8 cellular contexts compared by ENCODE assay signal in the genomic region with DNA sequence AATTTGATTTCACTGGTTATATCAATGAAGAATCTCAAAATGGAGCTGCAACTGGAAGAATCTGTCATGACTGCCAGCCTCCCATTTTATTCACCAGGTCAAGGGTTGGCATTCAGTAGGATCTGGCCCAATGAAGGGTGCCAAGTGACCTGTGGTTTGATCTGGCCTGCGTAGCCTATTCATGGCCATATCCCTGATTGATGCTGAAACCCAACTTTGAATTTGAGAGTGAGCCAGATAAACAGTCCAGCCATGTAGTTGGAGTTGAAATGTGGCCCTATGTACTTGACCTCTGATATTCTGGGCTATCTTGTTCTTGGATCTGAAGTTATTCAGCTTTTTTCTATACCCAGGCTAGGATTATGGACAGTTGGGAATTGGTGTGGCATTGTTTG. TPM values are rescaled to one million over a fixed set of nuclear protein-coding genes. Genes with fewer than 3 reads are reported as not detected.
DNase-seq lines count a peak whose midpoint lies in the region; TF ChIP-seq lines count a peak whose summit lies in the region.

No MANE protein-coding gene starts in this region.

- TF ChIP-seq POLR2A in esophagus squamous epithelium (IDR thresholded peaks at IDR 0.05) (no peak), prostate gland (IDR thresholded peaks at IDR 0.05) (no peak)

- H3K27me3 ChIP-seq in DOHH2 (ENCODE audit: control insufficient read depth, low read length) (no peaks in the 10 kb centered on the region), PC-9 (ENCODE audit: insufficient read depth, low read depth) (no peaks in the 10 kb centered on the region), esophagus squamous epithelium (no peaks in the 10 kb centered on the region), prostate gland (replicated peaks; ENCODE audit: insufficient read depth) (no peaks in the 10 kb centered on the region)

- peaks cover 39% of the 10 kb centered on the region for H3K36me3 ChIP-seq in DOHH2 (ENCODE audit: control insufficient read depth, low read length)
- peaks cover 13% of the 10 kb centered on the region for H3K36me3 ChIP-seq in PC-9 (ENCODE audit: low read depth)
- peaks cover 0 to 8% (median 0%) of the 10 kb centered on the region in 3 donors for H3K36me3 ChIP-seq in esophagus squamous epithelium
- H3K36me3 ChIP-seq in prostate gland, result no peaks in the 10 kb centered on the region

- WGBS in esophagus squamous epithelium, 2 donors, result 25 to 55% methylated on average over 1 of the region's 1 CpG
- WGBS in prostate gland, result 43% methylated on average over 1 of the region's 1 CpG

- H2AFZ ChIP-seq in PC-9, result no peak overlapping the region

- H4K20me1 ChIP-seq in DOHH2 (ENCODE audit: control insufficient read depth, insufficient read depth, low read depth, low read length) (peaks cover 10% of the 10 kb centered on the region; the same call in 1 of the 2 replicates), PC-9 (ENCODE audit: insufficient read depth) (no peaks in the 10 kb centered on the region)

- H3K9me2 ChIP-seq in DOHH2 (replicated peaks; ENCODE audit: control insufficient read depth, low read length), result no peaks in the 10 kb centered on the region
- H3K9me2 ChIP-seq in PC-9 (ENCODE audit: insufficient read depth), result no peaks in the 10 kb centered on the region

- H3K4me2 ChIP-seq in DOHH2 (ENCODE audit: low read length) (peak overlapping the region; percentile 92), PC-9 (peak overlapping the region; percentile 95)

- CTCF ChIA-PET in PC-9 (lab: Charles Lee), result interaction anchor here (0.5 kb wide), 1 partner anchor 113 kb away, joined by 3 read pairs; no protein-coding TSS in a partner anchor

- H3K79me2 ChIP-seq in DOHH2 (ENCODE audit: control insufficient read depth, low read length) (peaks cover 75% of the 10 kb centered on the region), PC-9 (ENCODE audit: low read depth) (peaks cover 80% of the 10 kb centered on the region)

- DNase-seq in PC-9 (no peak), esophagus squamous epithelium (lab: John Stamatoyannopoulos, UW) (no peak), prostate gland (ENCODE audit: low spot score) (no peak), germinal center (ENCODE audit: low spot score) (no peak), NCI-H82 treated with DMSO at 0.1 percent for 48 hours (lab: John Stamatoyannopoulos, UW; ENCODE audit: unreplicated experiment) (no peak), SIG-M5 treated with dmso at 0.1 percent for 504 hours (lab: John Stamatoyannopoulos, UW; ENCODE audit: unreplicated experiment) (no peak)
- no peak for DNase-seq in activated CD4-positive, CD25-positive, alpha-beta regulatory T cell treated with anti-CD3 and anti-CD28 coated beads, Interleukin-2, amount 50 U/mL, for 72 hours

- TSS peak; percentile 36 for BruUV-seq in PC-9 (replicated peaks; lab: Mats Ljungman, UMichigan)

- H3K4me1 ChIP-seq in DOHH2 (ENCODE audit: control insufficient read depth, low read length) (peaks cover 58% of the 10 kb centered on the region), PC-9 (replicated peaks; ENCODE audit: insufficient read depth) (peaks cover 48% of the 10 kb centered on the region), esophagus squamous epithelium (peaks cover 7 to 53% (median 17%) of the 10 kb centered on the region in 3 donors), prostate gland (replicated peaks) (peaks cover 8% of the 10 kb centered on the region)

- peak overlapping the region; percentile 97 for H3K4me3 ChIP-seq in DOHH2 (ENCODE audit: low read length)
- peak overlapping the region; percentile 91 for H3K4me3 ChIP-seq in PC-9
- H3K4me3 ChIP-seq in esophagus squamous epithelium, result peak overlapping the region; percentile 75 to 100 (median 94)
- H3K4me3 ChIP-seq in prostate gland, result peak overlapping the region; percentile 86 to 93

- H3F3A ChIP-seq in DOHH2 (ENCODE audit: control insufficient read depth, insufficient read depth), result peaks cover 12% of the 10 kb centered on the region
- no peaks in the 10 kb centered on the region; the same call in none of the 2 replicates for H3F3A ChIP-seq in PC-9 (ENCODE audit: insufficient read depth, low read depth)

- H3K9me3 ChIP-seq in DOHH2 (ENCODE audit: control insufficient read depth, insufficient read depth, low read length) (peaks cover 2% of the 10 kb centered on the region; the same call in 1 of the 2 replicates), PC-9 (ENCODE audit: insufficient read depth, low read depth) (peaks cover 2% of the 10 kb centered on the region; the same call in 1 of the 2 replicates), esophagus squamous epithelium (no peaks in the 10 kb centered on the region), prostate gland (no peaks in the 10 kb centered on the region)

- H3K27ac ChIP-seq in DOHH2 (ENCODE audit: low read depth, low read length) (0 out of 2 replicates have a peak overlapping the region, but pooled peaks have one; percentile 9), PC-9 (peak overlapping the region; percentile 76; the same call in 1 of the 2 replicates), esophagus squamous epithelium (peak overlapping the region; percentile 23 to 100 (median 78)), prostate gland (peak overlapping the region; percentile 97 to 98)

- POLR2A ChIA-PET in PC-9 (lab: Charles Lee; ENCODE audit: unreplicated experiment), result interaction anchor here (0.6 kb wide), 1 partner anchor 164 kb away, joined by 3 read pairs; no protein-coding TSS in a partner anchor

- intact Hi-C loops in PC-9 (cut with micrococcal nuclease; ENCODE audit: unreplicated experiment) (loop anchor here (5.0 kb wide), 2 partner anchors 43 to 93 kb away; no protein-coding TSS in a partner anchor), esophagus squamous epithelium (cut with DNase I) (no loop called here), prostate gland (cut with DNase I) (no loop called here)

- TF ChIP-seq CTCF in DOHH2 (IDR thresholded peaks at IDR 0.05; ENCODE audit: low read depth, low read length, poor library complexity, severe bottlenecking) (no peak), PC-9 (conservative IDR thresholded peaks at IDR 0.05) (no peak), esophagus squamous epithelium (IDR thresholded peaks at IDR 0.05) (no peak), prostate gland (IDR thresholded peaks at IDR 0.05) (no peak)

RNA-seq across cellular contexts. Expression of gene MKLN1, which starts 1.5 kb away (rescaled TPM):
- total RNA-seq in PC-9 (2021), result 60.1 and 61.1 TPM in 2 replicates
- 10 to 100 TPM; 15.2 to 42.3 (median 24.0) TPM for total RNA-seq in esophagus squamous epithelium
- total RNA-seq in prostate gland, result 10 to 100 TPM; 53.1 to 58.1 TPM

Comparison
In these comparisons a context has a peak if more than half of its experiments do, and no peak if none do; other contexts are left out.
1. H3K27ac ChIP-seq: peak in every context shown above with its lines; median percentile 98 in prostate gland; 78 in esophagus squamous epithelium; 76 in PC-9; 9 in DOHH2.